In the genomic region with DNA sequence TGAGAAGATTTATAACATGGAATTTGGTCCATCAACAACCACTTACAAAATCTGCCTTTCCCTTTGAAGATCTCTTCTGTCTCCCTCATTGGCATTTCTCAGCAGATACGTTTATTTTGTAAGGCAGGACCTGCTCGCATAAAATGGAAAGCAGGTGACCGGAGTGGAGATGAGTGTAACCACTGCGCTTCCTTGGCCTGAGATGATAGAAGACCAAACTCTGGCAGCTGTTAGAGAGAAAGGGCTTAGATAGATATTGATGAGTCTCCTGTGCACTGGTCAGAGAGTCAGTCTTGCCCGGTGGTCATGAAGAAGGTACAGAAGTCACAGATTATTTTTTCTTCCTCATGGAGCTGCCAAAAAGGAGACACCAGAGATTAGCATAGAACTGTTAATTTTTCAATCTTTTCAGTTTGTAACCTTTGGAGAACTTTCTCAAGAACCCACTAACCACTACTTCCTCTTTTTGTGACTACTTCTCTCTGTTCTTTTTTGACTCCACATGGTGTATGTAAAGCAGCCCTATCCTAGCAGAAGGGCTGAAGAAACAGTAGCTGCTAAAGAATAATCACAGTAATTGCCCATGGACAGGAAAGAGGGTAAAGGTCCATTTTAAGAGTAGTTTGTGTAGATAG, we compare ENCODE assay signal across 12 cellular contexts. TPM values are rescaled to one million over a fixed set of nuclear protein-coding genes. Genes with fewer than 3 reads are reported as not detected.
DNase-seq lines count a peak whose midpoint lies in the region; ATAC-seq and TF ChIP-seq lines count a peak whose summit lies in the region.
"Had no signal": no experiment of that assay in that cellular context is flagged by ENCODE, and none has a peak within 500 bp of the region (broad histone marks: within the 10 kb centered on the region; RNA-seq: fewer than 3 reads in every experiment).

No MANE protein-coding gene starts in this region.

- no peaks in the 10 kb centered on the region for H3K9me3 ChIP-seq in naive thymus-derived CD4-positive, alpha-beta T cell (ENCODE audit: control insufficient read depth in 2 of 3, low read length in 3 of 3)
- no peaks in the 10 kb centered on the region for H3K9me3 ChIP-seq in vagina

- peaks cover 0 to 1% (median 0%) of the 10 kb centered on the region in 11 donors for H3K9me3 Mint-ChIP-seq in naive thymus-derived CD4-positive, alpha-beta T cell

- peaks cover 11 to 44% (median 29%) of the 10 kb centered on the region in 5 donors for H3K27me3 Mint-ChIP-seq in naive thymus-derived CD4-positive, alpha-beta T cell

- intact Hi-C loops in naive thymus-derived CD4-positive, alpha-beta T cell (cut with micrococcal nuclease), result no loop called here
- intact Hi-C loops in vagina (cut with DNase I), result no loop called here

- CTCF ChIA-PET in naive thymus-derived CD4-positive, alpha-beta T cell (lab: Charles Lee), result interaction anchor here (0.6 kb wide), 1 partner anchor 76 kb away, joined by 3 read pairs; no protein-coding TSS in a partner anchor

- no peaks in the 10 kb centered on the region for H3K36me3 ChIP-seq in naive thymus-derived CD4-positive, alpha-beta T cell (ENCODE audit: control insufficient read depth in 2 of 3, insufficient read depth in 3 of 3, low read length in 3 of 3)
- no peaks in the 10 kb centered on the region for H3K36me3 ChIP-seq in vagina

- no peak overlapping the region for H3K4me3 Mint-ChIP-seq in naive thymus-derived CD4-positive, alpha-beta T cell
- H3K4me3 Mint-ChIP-seq: activated CD8-positive, alpha-beta memory T cell treated with anti-CD3 and anti-CD28 coated beads, Interleukin-2, amount 10 ng/mL, durations not matched to agents 7 days and 5 days had no signal

- H3K4me1 ChIP-seq in naive thymus-derived CD4-positive, alpha-beta T cell (ENCODE audit: control insufficient read depth in 2 of 2, insufficient read depth in 2 of 2, low read length in 2 of 2), result no peaks in the 10 kb centered on the region
- H3K4me1 ChIP-seq in vagina, result no peaks in the 10 kb centered on the region

- H3K4me1 Mint-ChIP-seq in naive thymus-derived CD4-positive, alpha-beta T cell, result peaks cover 0 to 7% (median 2%) of the 10 kb centered on the region in 7 donors

- no peaks in the 10 kb centered on the region for H3K36me3 Mint-ChIP-seq in naive thymus-derived CD4-positive, alpha-beta T cell
- H3K36me3 Mint-ChIP-seq: activated CD8-positive, alpha-beta memory T cell treated with anti-CD3 and anti-CD28 coated beads, Interleukin-2, amount 10 ng/mL, durations not matched to agents 7 days and 5 days had no signal

- peak; percentile 58 for DNase-seq in KG1 (lab: John Stamatoyannopoulos, UW)
- DNase-seq in naive thymus-derived CD4-positive, alpha-beta T cell, result no peak
- no peak for DNase-seq in coronary artery (ENCODE audit: low spot score)
- no peak for DNase-seq in NCI-H1048 (lab: John Stamatoyannopoulos, UW)
- DNase-seq in vagina (ENCODE audit: extremely low spot score in 2 of 2), result no peak
- no peak for DNase-seq in activated CD4-positive, CD25-positive, alpha-beta regulatory T cell treated with anti-CD3 and anti-CD28 coated beads, Interleukin-2, amount 50 U/mL, for 72 hours
- DNase-seq: activated CD8-positive, alpha-beta memory T cell treated with anti-CD3 and anti-CD28 coated beads, Interleukin-2, amount 10 ng/mL, durations not matched to agents 7 days and 5 days; NCI-H510A treated with DMSO at 0.1 percent for 48 hours had no signal

- no peak for TF ChIP-seq POLR2A in vagina (IDR thresholded peaks at IDR 0.05)

- H3K27ac ChIP-seq in naive thymus-derived CD4-positive, alpha-beta T cell (ENCODE audit: low read depth, low read length), result no peak overlapping the region
- H3K27ac ChIP-seq in coronary artery (no peak overlapping the region), vagina (no peak overlapping the region)

- POLR2A ChIA-PET in naive thymus-derived CD4-positive, alpha-beta T cell (lab: Charles Lee), result no interaction called here

- no peaks in the 10 kb centered on the region for H3K27me3 ChIP-seq in naive thymus-derived CD4-positive, alpha-beta T cell (ENCODE audit: control insufficient read depth in 2 of 2, insufficient read depth in 2 of 2, low read length in 2 of 2)
- H3K27me3 ChIP-seq in vagina, result no peaks in the 10 kb centered on the region

- ATAC-seq in GM18907 (IDR thresholded peaks at IDR 0.05; ENCODE audit: unreplicated experiment) (peak; percentile 97), HG02678 (IDR thresholded peaks at IDR 0.05; ENCODE audit: unreplicated experiment) (peak; percentile 98)
- ATAC-seq in naive thymus-derived CD4-positive, alpha-beta T cell, result peak; percentile 66
- ATAC-seq: activated CD8-positive, alpha-beta memory T cell treated with anti-CD3 and anti-CD28 coated beads, Interleukin-2, amount 10 ng/mL, durations not matched to agents 7 days and 5 days had no signal

- H3K27ac Mint-ChIP-seq in naive thymus-derived CD4-positive, alpha-beta T cell, result no peak overlapping the region
- H3K27ac Mint-ChIP-seq: activated CD8-positive, alpha-beta memory T cell treated with anti-CD3 and anti-CD28 coated beads, Interleukin-2, amount 10 ng/mL, durations not matched to agents 7 days and 5 days had no signal

- H3K4me3 ChIP-seq in naive thymus-derived CD4-positive, alpha-beta T cell (ENCODE audit: low read length), result no peak overlapping the region
- H3K4me3 ChIP-seq in coronary artery (no peak overlapping the region), vagina (no peak overlapping the region)

- TF ChIP-seq CTCF in coronary artery (IDR thresholded peaks at IDR 0.05), result no peak
- no peak for TF ChIP-seq CTCF in vagina (IDR thresholded peaks at IDR 0.05)

RNA-seq across cellular contexts. Expression of a gene that starts 47.6 kb away (rescaled TPM):
- 10 to 100 TPM in 1 of 5 experiments, 1 to 10 TPM in 3, not detected in 1; 1.1 to 20.3 (median 1.7) TPM for total RNA-seq in naive thymus-derived CD4-positive, alpha-beta T cell
- 1 to 10 TPM in 1 of 2 donors, under 1 TPM in 1; 0.44 to 1.4 TPM for polyA plus RNA-seq in naive thymus-derived CD4-positive, alpha-beta T cell
- not detected for total RNA-seq in vagina
- total RNA-seq: dermis microvascular lymphatic vessel endothelial cell had no signal
- polyA plus RNA-seq: keratinocyte had no signal

RNA-seq across cellular contexts. Expression of a gene that starts 55.1 kb away (rescaled TPM):
- not detected for total RNA-seq in naive thymus-derived CD4-positive, alpha-beta T cell
- not detected for polyA plus RNA-seq in naive thymus-derived CD4-positive, alpha-beta T cell
- total RNA-seq in vagina, result not detected
- total RNA-seq: activated CD8-positive, alpha-beta memory T cell treated with anti-CD3 and anti-CD28 coated beads, Interleukin-2, amount 10 ng/mL, durations not matched to agents 7 days and 5 days; dermis microvascular lymphatic vessel endothelial cell had no signal
- polyA plus RNA-seq: keratinocyte had no signal
